ENCODE assay signal across 2 cellular contexts in genomic region chr1:25180996-25181395, GRCh38.
TF ChIP-seq lines count a peak whose summit lies in the region.

No MANE protein-coding gene starts in this region.

TF ChIP-seq in HepG2, 621 proteins besides CTCF, POLR2A, EP300 and RAD21:
- no peak for TF ChIP-seq ZZZ3 (CRISPR knock-in tag; IDR thresholded peaks at IDR 0.05; ENCODE audit: borderline replicate concordance)
- peak; percentile 44 for TF ChIP-seq ZNF629 (CRISPR knock-in tag; conservative IDR thresholded peaks at IDR 0.05)
- 0 out of 2 replicates have a peak, but pooled peaks have one; percentile 45 for TF ChIP-seq ZMYM3 (CRISPR knock-in tag; IDR thresholded peaks at IDR 0.05)

TF ChIP-seq in K562, 482 proteins besides CTCF, POLR2A, EP300 and RAD21:
- TF ChIP-seq ZNF3 (CRISPR knock-in tag; IDR thresholded peaks at IDR 0.05) (peak; percentile 72), KDM5B (IDR thresholded peaks at IDR 0.05; ENCODE audit: insufficient replicate concordance, low read depth, low read length) (no peak), RBM25 (IDR thresholded peaks at IDR 0.05; ENCODE audit: low read depth, low read length, severe bottlenecking) (peak; percentile 53), GTF2E2 (tag; IDR thresholded peaks at IDR 0.05) (no peak), TAF15 (IDR thresholded peaks at IDR 0.05; ENCODE audit: low read depth, low read length) (no peak)
